In the genomic region with DNA sequence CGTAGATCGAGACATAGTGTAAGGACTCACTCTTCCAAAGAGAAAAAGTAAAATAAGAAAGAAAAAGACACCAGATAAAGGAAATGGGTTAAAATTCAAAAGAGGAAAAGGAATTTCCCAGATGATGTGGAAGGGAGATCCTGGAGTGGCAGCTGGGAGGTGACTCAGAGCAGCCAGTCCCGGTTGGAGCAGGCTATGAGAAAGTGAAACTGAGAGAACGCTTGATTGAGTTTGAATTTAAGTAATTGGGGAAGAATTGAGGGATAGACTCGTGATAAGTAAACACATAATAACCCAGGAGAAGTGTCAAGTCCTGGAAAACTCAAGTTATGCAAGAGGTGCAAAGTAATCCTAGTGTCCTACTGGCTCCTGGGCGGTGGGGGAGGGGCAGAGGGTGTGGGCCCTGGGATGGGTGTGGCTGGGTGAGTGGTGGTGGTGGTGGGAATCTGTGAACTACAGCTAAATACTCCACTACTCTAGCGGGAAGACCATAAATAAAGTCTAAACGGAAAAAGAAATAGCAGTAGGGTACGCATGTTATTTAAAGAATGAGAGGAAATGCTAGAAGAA, we compare ENCODE assay signal across 14 cellular contexts. TPM values are rescaled to one million over a fixed set of nuclear protein-coding genes. Genes with fewer than 3 reads are reported as not detected.
A peak's percentile ranks its signal among the peaks of the same experiment; 100 is the strongest.
DNase-seq lines count a peak whose midpoint lies in the region; ATAC-seq and TF ChIP-seq lines count a peak whose summit lies in the region.
"Had no signal": no experiment of that assay in that cellular context is flagged by ENCODE, and none has a peak within 500 bp of the region (broad histone marks: within the 10 kb centered on the region; RNA-seq: fewer than 3 reads in every experiment).

No MANE protein-coding gene starts in this region.

- H2AFZ ChIP-seq in mammary epithelial cell (ENCODE audit: low read depth, low read length), result peak overlapping the region; percentile 68

- peak; percentile 59 for ATAC-seq in mucosa of descending colon
- ATAC-seq in HG02970 (IDR thresholded peaks at IDR 0.05; ENCODE audit: low FRiP score, unreplicated experiment), result no peak

- TF ChIP-seq CTCF in mammary epithelial cell (conservative IDR thresholded peaks at IDR 0.05 in 1 of 2, IDR thresholded peaks at IDR 0.05 in 1 of 2; ENCODE audit: extremely low read depth in 1 of 2, insufficient read depth in 1 of 2, low read depth in 1 of 2, low read length in 2 of 2), result no peak
- no peak for TF ChIP-seq CTCF in mucosa of descending colon (IDR thresholded peaks at IDR 0.05)

- in situ Hi-C loops in mammary epithelial cell (cut with MboI; ENCODE audit: low sequenced_read_pairs in 2 of 2), result no loop called here

- DNase-seq in DMS 273 treated with DMSO at 0.1 percent for 48 hours (lab: John Stamatoyannopoulos, UW) (peak; percentile 6), LHCN-M2 (ENCODE audit: low read depth) (peak; percentile 35), mammary epithelial cell (peak; percentile 81), mucosa of descending colon (no peak), putamen (ENCODE audit: low spot score) (no peak), NCI-H1092 (lab: John Stamatoyannopoulos, UW) (no peak)
- no peak for DNase-seq in activated naive CD4-positive, alpha-beta T cell treated with anti-CD3 and anti-CD28 coated beads for 36 hours
- DNase-seq: CD8-positive, alpha-beta memory T cell; NCI-H510A treated with DMSO at 0.1 percent for 48 hours; substantia nigra had no signal

- H3K4me2 ChIP-seq in mammary epithelial cell (ENCODE audit: insufficient read depth, low read depth, low read length), result peak overlapping the region; percentile 69

- H3K4me1 ChIP-seq in mammary epithelial cell (ENCODE audit: insufficient read depth, low read length), result peaks cover 6% of the 10 kb centered on the region
- no peaks in the 10 kb centered on the region for H3K4me1 ChIP-seq in mucosa of descending colon (ENCODE audit: low read depth)

- H3K4me3 Mint-ChIP-seq in activated naive CD4-positive, alpha-beta T cell treated with anti-CD3 and anti-CD28 coated beads for 36 hours, result no peak overlapping the region
- H3K4me3 Mint-ChIP-seq: CD8-positive, alpha-beta memory T cell; nephron had no signal

- H3K36me3 Mint-ChIP-seq in activated naive CD4-positive, alpha-beta T cell treated with anti-CD3 and anti-CD28 coated beads for 36 hours (ENCODE audit: low read depth), result no peaks in the 10 kb centered on the region
- H3K36me3 Mint-ChIP-seq: CD8-positive, alpha-beta memory T cell had no signal

- H3K9me3 Mint-ChIP-seq in activated naive CD4-positive, alpha-beta T cell treated with anti-CD3 and anti-CD28 coated beads for 36 hours, result peaks cover 7% of the 10 kb centered on the region

- H3K27ac ChIP-seq in mammary epithelial cell (ENCODE audit: insufficient read depth, low read depth, low read length), result peak overlapping the region; percentile 78

- no peaks in the 10 kb centered on the region for H3K9me3 ChIP-seq in mammary epithelial cell (replicated peaks; ENCODE audit: insufficient read depth, low read length)
- no peaks in the 10 kb centered on the region for H3K9me3 ChIP-seq in mucosa of descending colon

- CTCF ChIA-PET in mammary epithelial cell (lab: Charles Lee; ENCODE audit: low non-redundant PET), result no interaction called here
- CTCF ChIA-PET in activated naive CD4-positive, alpha-beta T cell treated with anti-CD3 and anti-CD28 coated beads for 36 hours (lab: Charles Lee), result no interaction called here

- H3K4me3 ChIP-seq in mammary epithelial cell (replicated peaks in 1 of 3; ENCODE audit: insufficient read depth in 1 of 3, low read depth in 2 of 3, low read length in 3 of 3) (peak overlapping the region; percentile 12 to 18 (median 18)), mucosa of descending colon (no peak overlapping the region)

- no peaks in the 10 kb centered on the region for H4K20me1 ChIP-seq in mammary epithelial cell (ENCODE audit: insufficient read depth, low read length)

- dilution Hi-C loops in mammary epithelial cell (cut with HindIII; ENCODE audit: low sequenced_read_pairs), result no loop called here

- no peaks in the 10 kb centered on the region for H3K79me2 ChIP-seq in mammary epithelial cell (ENCODE audit: insufficient read depth, low read length)

- H3K27me3 ChIP-seq in mammary epithelial cell (ENCODE audit: insufficient read depth, low read length), result no peaks in the 10 kb centered on the region

- no peak overlapping the region for H3K27ac Mint-ChIP-seq in activated naive CD4-positive, alpha-beta T cell treated with anti-CD3 and anti-CD28 coated beads for 36 hours
- H3K27ac Mint-ChIP-seq: CD8-positive, alpha-beta memory T cell; nephron had no signal

- H3K27me3 Mint-ChIP-seq in activated naive CD4-positive, alpha-beta T cell treated with anti-CD3 and anti-CD28 coated beads for 36 hours (ENCODE audit: low read depth), result peaks cover 5% of the 10 kb centered on the region

- H3K9ac ChIP-seq in mammary epithelial cell (ENCODE audit: insufficient read depth, low read length), result peak overlapping the region; percentile 28

- H3K36me3 ChIP-seq in mammary epithelial cell (ENCODE audit: insufficient read depth, low read length), result no peaks in the 10 kb centered on the region
- H3K36me3 ChIP-seq in mucosa of descending colon (ENCODE audit: low read depth), result no peaks in the 10 kb centered on the region

- no peaks in the 10 kb centered on the region for H3K4me1 Mint-ChIP-seq in activated naive CD4-positive, alpha-beta T cell treated with anti-CD3 and anti-CD28 coated beads for 36 hours (ENCODE audit: low read depth)
- H3K4me1 Mint-ChIP-seq: CD8-positive, alpha-beta memory T cell; nephron had no signal

- intact Hi-C loops in mammary epithelial cell (cut with micrococcal nuclease), result no loop called here
- intact Hi-C loops in mucosa of descending colon (cut with DNase I, micrococcal nuclease), result no loop called here
- intact Hi-C loops in activated naive CD4-positive, alpha-beta T cell treated with anti-CD3 and anti-CD28 coated beads for 36 hours (cut with micrococcal nuclease), result no loop called here

- BruUV-seq in mammary epithelial cell (replicated peaks; lab: Mats Ljungman, UMichigan), result no TSS peak

- 71% methylated on average over 9 of the region's 9 CpGs for WGBS in mammary epithelial cell (ENCODE audit: low coverage, missing lambda C conversion rate)

RNA-seq across cellular contexts. Expression of a gene that starts 1.2 kb away (rescaled TPM):
- total RNA-seq in LHCN-M2 (2014; rRNA removed), result not detected in 2 replicates
- polyA plus RNA-seq in LHCN-M2 (2012), result not detected
- total RNA-seq in mammary epithelial cell, result not detected
- polyA plus RNA-seq in mammary epithelial cell, result not detected
- polyA minus RNA-seq in mammary epithelial cell, result not detected
- not detected for total RNA-seq in mucosa of descending colon
- not detected for total RNA-seq in activated naive CD4-positive, alpha-beta T cell treated with anti-CD3 and anti-CD28 coated beads for 36 hours
- total RNA-seq: CD8-positive, alpha-beta memory T cell; dermis microvascular lymphatic vessel endothelial cell; skeletal muscle tissue had no signal
- polyA plus RNA-seq: CD8-positive, alpha-beta memory T cell had no signal

Comparison
In these comparisons a context has a peak if more than half of its experiments do, and no peak if none do; other contexts are left out.
1. DNase-seq: peak in DMS 273 treated with DMSO at 0.1 percent for 48 hours (single experiment), LHCN-M2 (single experiment) and mammary epithelial cell (single experiment); none in mucosa of descending colon (0 of 3), putamen (single experiment), NCI-H1092 (single experiment) and activated naive CD4-positive, alpha-beta T cell treated with anti-CD3 and anti-CD28 coated beads for 36 hours (single experiment).